Comparison of ENCODE assay signal across 34 cellular contexts in genomic region chr19:34786236-34786635, GRCh38.
"Had no signal": no experiment of that assay in that cellular context is flagged by ENCODE, and none has a peak within 500 bp of the region (broad histone marks: within the 10 kb centered on the region; RNA-seq: fewer than 3 reads in every experiment).

No MANE protein-coding gene starts in this region.

- H3K27me3 ChIP-seq: adrenal gland, ascending aorta had no signal

- DNase-seq: activated B cell treated with CpG ODN at 0.5 μM for 24 hours; activated CD4-positive, alpha-beta memory T cell treated with anti-CD3 and anti-CD28 coated beads for 36 hours; activated CD4-positive, alpha-beta T cell treated with anti-CD3 and anti-CD28 coated beads for 4 hours; activated CD4-positive, alpha-beta T cell treated with anti-CD3 and anti-CD28 coated beads, Interleukin-2, amount 10 ng/mL, durations not matched to agents 24 days and 14 days; activated CD4-positive, alpha-beta T cell treated with anti-CD3 and anti-CD28 coated beads, Interleukin-2, amount 50 U/mL, for 1 hour; activated CD4-positive, alpha-beta T cell treated with anti-CD3 and anti-CD28 coated beads, Interleukin-2, amount 50 U/mL, for 4 hours; activated CD4-positive, CD25-positive, alpha-beta regulatory T cell treated with anti-CD3 and anti-CD28 coated beads, Interleukin-2, amount 50 U/mL, for 72 hours; activated CD8-positive, alpha-beta memory T cell treated with anti-CD3 and anti-CD28 coated beads, Interleukin-2, amount 50 U/mL, for 4 hours; activated CD8-positive, alpha-beta T cell treated with anti-CD3 and anti-CD28 coated beads for 36 hours; activated effector memory CD4-positive, alpha-beta T cell treated with anti-CD3 and anti-CD28 coated beads, Interleukin-2, amount 50 U/mL, for 16 hours; activated gamma-delta T cell treated with Interleukin-2 at 50 U/mL for 16 hours; activated naive CD4-positive, alpha-beta T cell; activated naive CD4-positive, alpha-beta T cell treated with anti-CD3 and anti-CD28 coated beads for 36 hours; activated naive CD4-positive, alpha-beta T cell treated with anti-CD3 and anti-CD28 coated beads, Interleukin-2, amount 50 U/mL, for 16 hours; activated naive CD8-positive, alpha-beta T cell treated with anti-CD3 and anti-CD28 coated beads for 36 hours; activated T-cell treated with anti-CD3 and anti-CD28 coated beads for 4 hours; activated T-cell treated with anti-CD3 and anti-CD28 coated beads, Interleukin-2, amount 50 U/mL, for 1 hour; activated T-cell treated with anti-CD3 and anti-CD28 coated beads, Interleukin-2, amount 50 U/mL, for 4 hours; activated T-cell treated with anti-CD3 and anti-CD28 coated beads, Interleukin-2, amount 50 U/mL, for 72 hours; adrenal gland; amniotic stem cell; central memory CD4-positive, alpha-beta T cell; T-helper 1 cell; T-helper 2 cell; T-helper 9 cell had no signal

- H3K9me3 Mint-ChIP-seq: activated B cell treated with CpG ODN at 0.5 μM for 24 hours; activated CD4-positive, alpha-beta memory T cell treated with anti-CD3 and anti-CD28 coated beads for 36 hours had no signal

- H3K4me3 ChIP-seq: adrenal gland, ascending aorta had no signal

- ATAC-seq: activated CD8-positive, alpha-beta T cell treated with anti-CD3 and anti-CD28 coated beads for 36 hours; activated naive CD4-positive, alpha-beta T cell treated with anti-CD3 and anti-CD28 coated beads, Interleukin-2, amount 50 U/mL, for 72 hours; activated T-cell treated with anti-CD3 and anti-CD28 coated beads, Interleukin-2, amount 50 U/mL, for 4 hours; activated T-cell treated with anti-CD3 and anti-CD28 coated beads, Interleukin-2, amount 50 U/mL, for 72 hours; activated T-helper 17 cell treated with anti-CD3 and anti-CD28 coated beads, Interleukin-2, amount 50 U/mL, for 72 hours had no signal

- H3K36me3 Mint-ChIP-seq: activated CD4-positive, alpha-beta memory T cell treated with anti-CD3 and anti-CD28 coated beads for 36 hours; activated naive CD8-positive, alpha-beta T cell treated with anti-CD3 and anti-CD28 coated beads for 36 hours; brain had no signal

- H3K27ac ChIP-seq: adrenal gland, ascending aorta, VCaP had no signal

- H3K4me1 ChIP-seq: adrenal gland, ascending aorta had no signal

- H3K4me3 Mint-ChIP-seq: activated B cell treated with CpG ODN at 0.5 μM for 24 hours; activated CD4-positive, alpha-beta memory T cell treated with anti-CD3 and anti-CD28 coated beads for 36 hours; activated CD4-positive, alpha-beta T cell treated with anti-CD3 and anti-CD28 coated beads, Interleukin-2, amount 10 ng/mL, durations not matched to agents 24 days and 14 days; activated CD8-positive, alpha-beta T cell treated with anti-CD3 and anti-CD28 coated beads for 36 hours; activated naive CD4-positive, alpha-beta T cell treated with anti-CD3 and anti-CD28 coated beads for 36 hours; activated naive CD8-positive, alpha-beta T cell treated with anti-CD3 and anti-CD28 coated beads for 36 hours; activated T-cell treated with anti-CD3 and anti-CD28 coated beads, Interleukin-2, amount 50 U/mL, for 4 hours; activated T-cell treated with anti-CD3 and anti-CD28 coated beads, Interleukin-2, amount 50 U/mL, for 72 hours; activated T-helper 1 cell treated with anti-CD3 and anti-CD28 coated beads, Interleukin-12 subunit alpha, Interleukin-12 subunit beta, Interleukin-2, Interleukin-4 antibody, amounts not matched to agents 30 ng/mL and 10 ng/mL and 1 ng/mL, durations not matched to agents 14 hours and 24 hours and 36 hours; activated T-helper 17 cell treated with anti-CD3 and anti-CD28 coated beads, Interleukin-2, amount 50 U/mL, for 72 hours; brain; T-helper 1 cell treated with Interleukin-12 subunit alpha and Interleukin-12 subunit beta and Interleukin-4 antibody, amounts not matched to agents 30 μg/mL and 1 μg/mL, for 36 hours; T-helper 2 cell treated with Interferon-gamma antibody and Interleukin-4, amounts not matched to agents 5 μg/mL and 100 μg/mL, for 36 hours had no signal

- H3K27ac Mint-ChIP-seq: activated B cell treated with CpG ODN at 0.5 μM for 24 hours; activated CD4-positive, alpha-beta memory T cell treated with anti-CD3 and anti-CD28 coated beads for 36 hours; activated CD4-positive, alpha-beta T cell treated with anti-CD3 and anti-CD28 coated beads, Interleukin-2, amount 10 ng/mL, durations not matched to agents 24 days and 14 days; activated CD8-positive, alpha-beta T cell treated with anti-CD3 and anti-CD28 coated beads for 36 hours; activated naive CD4-positive, alpha-beta T cell treated with anti-CD3 and anti-CD28 coated beads for 36 hours; activated naive CD4-positive, alpha-beta T cell treated with anti-CD3 and anti-CD28 coated beads, Interleukin-2, amount 50 U/mL, for 72 hours; activated naive CD8-positive, alpha-beta T cell treated with anti-CD3 and anti-CD28 coated beads for 36 hours; activated T-cell treated with anti-CD3 and anti-CD28 coated beads, Interleukin-2, amount 50 U/mL, for 72 hours; activated T-helper 1 cell treated with anti-CD3 and anti-CD28 coated beads, Interleukin-12 subunit alpha, Interleukin-12 subunit beta, Interleukin-2, Interleukin-4 antibody, amounts not matched to agents 30 ng/mL and 10 ng/mL and 1 ng/mL, durations not matched to agents 14 hours and 24 hours and 36 hours; activated T-helper 17 cell treated with anti-CD3 and anti-CD28 coated beads, Interleukin-2, amount 50 U/mL, for 72 hours; brain; T-helper 1 cell treated with Interleukin-12 subunit alpha and Interleukin-12 subunit beta and Interleukin-4 antibody, amounts not matched to agents 30 μg/mL and 1 μg/mL, for 36 hours; T-helper 2 cell treated with Interferon-gamma antibody and Interleukin-4, amounts not matched to agents 5 μg/mL and 100 μg/mL, for 36 hours had no signal

- H3K36me3 ChIP-seq: adrenal gland, ascending aorta had no signal

- H3K4me1 Mint-ChIP-seq: activated CD4-positive, alpha-beta T cell treated with anti-CD3 and anti-CD28 coated beads, Interleukin-2, amount 10 ng/mL, durations not matched to agents 24 days and 14 days; activated naive CD8-positive, alpha-beta T cell treated with anti-CD3 and anti-CD28 coated beads for 36 hours; activated T-helper 17 cell treated with anti-CD3 and anti-CD28 coated beads, Interleukin-2, amount 50 U/mL, for 72 hours; brain had no signal

- H3K9me3 ChIP-seq: ascending aorta had no signal

- FAIRE-seq: TTC549 had no signal

- H3K27me3 Mint-ChIP-seq: activated CD4-positive, alpha-beta memory T cell treated with anti-CD3 and anti-CD28 coated beads for 36 hours; activated CD4-positive, alpha-beta T cell treated with anti-CD3 and anti-CD28 coated beads, Interleukin-2, amount 10 ng/mL, durations not matched to agents 24 days and 14 days; activated CD8-positive, alpha-beta T cell treated with anti-CD3 and anti-CD28 coated beads for 36 hours; activated naive CD8-positive, alpha-beta T cell treated with anti-CD3 and anti-CD28 coated beads for 36 hours; activated T-helper 17 cell treated with anti-CD3 and anti-CD28 coated beads, Interleukin-2, amount 50 U/mL, for 72 hours had no signal
